ENCODE assay signal across 8 cellular contexts in genomic region chr19:21483589-21484170, GRCh38. TPM values are rescaled to one million over a fixed set of nuclear protein-coding genes. Genes with fewer than 3 reads are reported as not detected.
DNase-seq lines count a peak whose midpoint lies in the region; ATAC-seq, FAIRE-seq and TF ChIP-seq lines count a peak whose summit lies in the region.

No MANE protein-coding gene starts in this region.

- DNase-seq in GM06990 (ENCODE audit: extremely low read depth, insufficient read length) = peak; percentile 62
- no peak for DNase-seq in RWPE2 (ENCODE audit: low spot score)
- DNase-seq in adrenal gland = peak in 6 of 7 donors; percentile 48 to 89 (median 59)
- peak; percentile 54 for DNase-seq in left lobe of liver (ENCODE audit: low spot score)
- DNase-seq in stimulated activated CD8-positive, alpha-beta memory T cell treated with anti-CD3 and anti-CD28 coated beads, Interleukin-4, amount 100 ng/mL, for 24 hours (ENCODE audit: low read depth) = peak; percentile 56
- DNase-seq in GM12892 (ENCODE audit: insufficient read length) = no peak
- DNase-seq in DMS114 treated with DMSO at 0.1 percent for 48 hours (lab: John Stamatoyannopoulos, UW; ENCODE audit: unreplicated experiment) = no peak
- DNase-seq in NCI-H2081 treated with DMSO at 0.1 percent for 48 hours (lab: John Stamatoyannopoulos, UW) = no peak

- H3K9me3 ChIP-seq in RWPE2 (ENCODE audit: severe bottlenecking) (peaks cover 11% of the 10 kb centered on the region), adrenal gland (replicated peaks in 1 of 3) (no peaks in the 10 kb centered on the region)

- WGBS in adrenal gland, 4 donors = 75 to 85% (median 80%) methylated on average over 30 to 43 of the region's 43 CpGs

- TF ChIP-seq POLR2A in adrenal gland (IDR thresholded peaks at IDR 0.05) (no peak), GM12892 (IDR thresholded peaks at IDR 0.05; ENCODE audit: low read depth, low read length) (no peak)

- TF ChIP-seq CTCF in GM06990 (IDR thresholded peaks at IDR 0.05; ENCODE audit: insufficient read depth, low read length, poor library complexity, severe bottlenecking) (peak; percentile 61), RWPE2 (IDR thresholded peaks at IDR 0.05; ENCODE audit: poor library complexity, severe bottlenecking) (peak; percentile 12), adrenal gland (IDR thresholded peaks at IDR 0.05) (peak; percentile 44 to 77 (median 63))

- no peak for ATAC-seq in RWPE2 (ENCODE audit: low read depth)
- ATAC-seq in left lobe of liver = peak; percentile 88

- no peaks in the 10 kb centered on the region for H3K4me1 ChIP-seq in RWPE2 (ENCODE audit: insufficient read depth, poor library complexity, severe bottlenecking)
- H3K4me1 ChIP-seq in adrenal gland (replicated peaks in 1 of 2) = no peaks in the 10 kb centered on the region

- peak overlapping the region; percentile 31 for H3K4me3 ChIP-seq in GM06990 (replicated peaks; ENCODE audit: low read depth, low read length)
- no peak overlapping the region for H3K4me3 ChIP-seq in RWPE2 (ENCODE audit: severe bottlenecking)
- H3K4me3 ChIP-seq in adrenal gland = no peak overlapping the region

- FAIRE-seq in GM12892 (lab: Jason Lieb, UNC) = no peak

- H3K27ac ChIP-seq in RWPE2 (ENCODE audit: poor library complexity, severe bottlenecking) (no peak overlapping the region), adrenal gland (peak overlapping the region in 1 of 5 donors; percentile 13)

- intact Hi-C loops in adrenal gland (cut with DNase I) = loop anchor here (5.0 to 10.0 kb wide), 3 partner anchors 211 to 281 kb away; no protein-coding TSS in a partner anchor

- H3K27me3 ChIP-seq in GM06990 (replicated peaks; ENCODE audit: control insufficient read depth, insufficient read depth, low read length) (no peaks in the 10 kb centered on the region), RWPE2 (ENCODE audit: insufficient read depth, poor library complexity, severe bottlenecking) (no peaks in the 10 kb centered on the region), adrenal gland (no peaks in the 10 kb centered on the region)

- H3K36me3 ChIP-seq in GM06990 (ENCODE audit: control insufficient read depth, insufficient read depth, low read length) (no peaks in the 10 kb centered on the region), RWPE2 (ENCODE audit: low read depth) (no peaks in the 10 kb centered on the region), adrenal gland (replicated peaks in 1 of 2) (no peaks in the 10 kb centered on the region)

RNA-seq across cellular contexts. Expression of gene ZNF429, which starts 21.7 kb away (rescaled TPM):
- 10 to 100 TPM; 15.9 to 50.3 (median 27.4) TPM for total RNA-seq in adrenal gland
- polyA plus RNA-seq in adrenal gland = 10 to 100 TPM in 2 of 3 donors, 1 to 10 TPM in 1; 4.4 to 27.2 (median 13.4) TPM
- total RNA-seq in left lobe of liver = 9.2 TPM
- polyA plus RNA-seq in GM12892 (2012; ENCODE audit: missing spikeins) = 6.2 TPM

Comparison
In these comparisons a context has a peak if more than half of its experiments do, and no peak if none do; other contexts are left out.
1. DNase-seq: peak in GM06990 (single experiment), adrenal gland (6 of 7), left lobe of liver (single experiment) and stimulated activated CD8-positive, alpha-beta memory T cell treated with anti-CD3 and anti-CD28 coated beads, Interleukin-4, amount 100 ng/mL, for 24 hours (single experiment); none in RWPE2 (single experiment), GM12892 (single experiment), DMS114 treated with DMSO at 0.1 percent for 48 hours (single experiment) and NCI-H2081 treated with DMSO at 0.1 percent for 48 hours (single experiment).
2. CTCF ChIP-seq: peak in every context shown above with its lines; median percentile 63 in adrenal gland; 61 in GM06990; 12 in RWPE2.